ENCODE assay signal across 28 cellular contexts in genomic region chr7:110721395-110721794, GRCh38.
"Had no signal": no experiment of that assay in that cellular context is flagged by ENCODE, and none has a peak within 500 bp of the region (broad histone marks: within the 10 kb centered on the region; RNA-seq: fewer than 3 reads in every experiment).

No MANE protein-coding gene starts in this region.

- DNase-seq: colonic mucosa; cortex of kidney; dermis blood vessel endothelial cell; dorsolateral prefrontal cortex; effector CD4-positive, alpha-beta T cell; effector CD8-positive, alpha-beta T cell; effector memory CD4-positive, alpha-beta T cell; effector memory CD8-positive, alpha-beta T cell; endodermal cell; erythroblast; esophagus squamous epithelium; foreskin fibroblast; foreskin keratinocyte; foreskin melanocyte; gastrocnemius medialis; glutamatergic neuron; head of caudate nucleus; heart left ventricle; heart right ventricle had no signal

- H3K9me3 ChIP-seq: colonic mucosa, esophagus muscularis mucosa, esophagus squamous epithelium, gastrocnemius medialis, gastroesophageal sphincter, heart left ventricle, heart right ventricle had no signal

- H3K27me3 ChIP-seq: colonic mucosa, dorsolateral prefrontal cortex, esophagus muscularis mucosa, esophagus squamous epithelium, foreskin keratinocyte, gastrocnemius medialis, gastroesophageal sphincter, heart left ventricle, heart right ventricle had no signal

- H3K4me1 ChIP-seq: colonic mucosa, esophagus muscularis mucosa, esophagus squamous epithelium, foreskin keratinocyte, gastrocnemius medialis, gastroesophageal sphincter, heart left ventricle, heart right ventricle had no signal

- H3K27ac ChIP-seq: colonic mucosa, coronary artery, dorsolateral prefrontal cortex, epithelial cell of prostate, esophagus muscularis mucosa, esophagus squamous epithelium, foreskin keratinocyte, gastrocnemius medialis, gastroesophageal sphincter, heart left ventricle, heart right ventricle had no signal

- H3K4me3 ChIP-seq: colonic mucosa, coronary artery, dorsolateral prefrontal cortex, esophagus muscularis mucosa, esophagus squamous epithelium, gastrocnemius medialis, gastroesophageal sphincter, heart left ventricle, heart right ventricle had no signal

- ATAC-seq: effector memory CD8-positive, alpha-beta T cell; esophagus mucosa; foreskin keratinocyte; gastrocnemius medialis; gastroesophageal sphincter; heart left ventricle; heart right ventricle had no signal

- H3K36me3 ChIP-seq: colonic mucosa, esophagus muscularis mucosa, esophagus squamous epithelium, gastrocnemius medialis, gastroesophageal sphincter, heart left ventricle, heart right ventricle had no signal

- FAIRE-seq: colon, endometrium, endothelial cell of umbilical vein, frontal cortex had no signal
